In genomic region chr6:111709615-111710398, GRCh38 we compare ENCODE assay signal across 1 cellular context.
A peak's percentile ranks its signal among the peaks of the same experiment; 100 is the strongest.
TF ChIP-seq lines count a peak whose summit lies in the region.

No MANE protein-coding gene starts in this region.

TF ChIP-seq in HCT116, 20 proteins besides CTCF, POLR2A, EP300 and RAD21:
- TF ChIP-seq REST (IDR thresholded peaks at IDR 0.05; ENCODE audit: low read depth) = no peak
- peak; percentile 85 for TF ChIP-seq YY1 (IDR thresholded peaks at IDR 0.05; ENCODE audit: extremely low read depth, insufficient replicate concordance, low read depth, low read length)
- no peak for TF ChIP-seq SP1 (IDR thresholded peaks at IDR 0.05; ENCODE audit: low read depth)
- TF ChIP-seq ATF3 (IDR thresholded peaks at IDR 0.05) = no peak
- TF ChIP-seq ZBTB33 (IDR thresholded peaks at IDR 0.05; ENCODE audit: extremely low read depth, insufficient replicate concordance, low read length) = no peak
